8 cellular contexts compared by ENCODE assay signal in the genomic region with DNA sequence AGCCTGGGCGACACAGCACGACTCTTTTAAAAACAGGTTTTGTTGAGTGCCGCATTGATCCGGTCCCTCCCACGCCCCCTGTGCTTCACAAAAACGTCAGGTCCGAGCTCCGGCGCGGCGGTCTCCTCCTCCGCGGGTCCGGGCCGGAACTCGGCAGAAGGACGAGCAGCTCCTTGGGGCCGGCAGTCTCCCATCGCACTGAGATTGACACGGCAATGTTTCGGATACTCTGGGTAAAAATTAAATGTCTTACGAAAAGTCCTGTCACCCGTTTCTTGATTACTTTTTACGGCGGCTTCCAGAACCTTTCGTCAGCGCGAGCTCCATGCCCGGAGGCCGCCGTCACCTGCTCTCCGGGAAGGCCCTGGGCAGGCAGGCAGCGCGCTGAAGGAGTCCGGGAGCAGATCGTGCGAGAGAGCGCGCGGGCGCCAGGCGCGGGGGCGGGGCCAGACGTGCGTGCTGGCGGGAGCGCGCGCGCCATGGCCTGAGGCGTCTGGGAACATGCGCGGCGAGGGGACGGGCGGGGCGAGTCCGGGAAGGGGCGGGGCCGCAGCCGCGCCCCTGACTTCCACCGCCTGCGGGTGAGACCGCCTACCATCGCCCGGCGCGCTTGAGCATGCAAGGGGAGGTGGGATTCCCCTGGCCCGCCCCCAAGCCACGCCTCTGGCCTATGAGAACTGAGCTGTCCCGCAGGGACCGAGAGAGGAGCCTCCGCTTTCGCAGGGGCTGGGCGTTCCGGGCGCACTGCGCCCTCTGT. TPM values are rescaled to one million over a fixed set of nuclear protein-coding genes. Genes with fewer than 3 reads are reported as not detected.
A peak's percentile ranks its signal among the peaks of the same experiment; 100 is the strongest.
DNase-seq lines count a peak whose midpoint lies in the region; ATAC-seq and TF ChIP-seq lines count a peak whose summit lies in the region.

No MANE protein-coding gene starts in this region.

- DNase-seq in Ammon's horn (ENCODE audit: low spot score) (peak; percentile 99), NCI-H460 (ENCODE audit: extremely low read depth, low read depth) (peak; percentile 99), cerebellum (ENCODE audit: low spot score) (peak; percentile 98), kidney epithelial cell (ENCODE audit: low read depth) (peak; percentile 90)
- DNase-seq in activated CD4-positive, alpha-beta T cell treated with anti-CD3 and anti-CD28 coated beads for 1 hour: peak; percentile 99
- DNase-seq in stimulated activated CD4-positive, alpha-beta T cell treated with anti-CD3 and anti-CD28 coated beads, Interleukin-15, amount 100 ng/mL, for 24 hours: peak; percentile 100

- peak overlapping the region; percentile 67 for H3K4me3 ChIP-seq in kidney epithelial cell (ENCODE audit: low read depth, low read length)

- no peaks in the 10 kb centered on the region for H3K36me3 ChIP-seq in kidney epithelial cell (ENCODE audit: control insufficient read depth, insufficient read depth, low read length)

- TF ChIP-seq POLR2A in GM19193 (IDR thresholded peaks at IDR 0.05; ENCODE audit: extremely low read depth, insufficient read depth, insufficient read length): peak; percentile 93

- H3K27me3 ChIP-seq in kidney epithelial cell (ENCODE audit: control insufficient read depth, insufficient read depth, low read length): no peaks in the 10 kb centered on the region

- TF ChIP-seq CTCF in kidney epithelial cell (IDR thresholded peaks at IDR 0.05; ENCODE audit: insufficient read depth, low read length, poor library complexity, severe bottlenecking): no peak

- peak; percentile 97 for ATAC-seq in HG03432 (IDR thresholded peaks at IDR 0.05; ENCODE audit: unreplicated experiment)

RNA-seq across cellular contexts. Expression of a gene that starts 11.7 kb away (rescaled TPM):
- total RNA-seq in NCI-H460 (2014; rRNA removed; shearing (Covaris generic)): not detected in 2 replicates
- polyA plus RNA-seq in NCI-H460 (2014; cell fraction: nucleus; rRNA removed): not detected in 2 replicates
- total RNA-seq in cerebellum (1.2 TPM), kidney epithelial cell (not detected in 2 replicates)

RNA-seq across cellular contexts. Expression of a gene that starts 19.3 kb away (rescaled TPM):
- total RNA-seq in NCI-H460 (2014; rRNA removed; shearing (Covaris generic)): 21.1 and 22.0 TPM in 2 replicates
- polyA plus RNA-seq in NCI-H460 (2014; cell fraction: nucleus; rRNA removed): 21.1 and 24.5 TPM in 2 replicates
- total RNA-seq in cerebellum (7.6 TPM), kidney epithelial cell (7.1 and 10.4 TPM in 2 replicates)

Comparison
In these comparisons a context has a peak if more than half of its experiments do, and no peak if none do; other contexts are left out.
1. Peak in every context shown above with its lines: DNase-seq, ATAC-seq and H3K4me3 ChIP-seq.